Comparison of ENCODE assay signal across 17 cellular contexts in genomic region chr2:241285596-241285995, GRCh38. TPM values are rescaled to one million over a fixed set of nuclear protein-coding genes. Genes with fewer than 3 reads are reported as not detected.
A peak's percentile ranks its signal among the peaks of the same experiment; 100 is the strongest.
DNase-seq lines count a peak whose midpoint lies in the region; ATAC-seq, FAIRE-seq and TF ChIP-seq lines count a peak whose summit lies in the region.
"Had no signal": no experiment of that assay in that cellular context is flagged by ENCODE, and none has a peak within 500 bp of the region (broad histone marks: within the 10 kb centered on the region; RNA-seq: fewer than 3 reads in every experiment).

No MANE protein-coding gene starts in this region.

- peaks cover 0 to 4% of the 10 kb centered on the region in 2 experiments; a peak in 2 of 3 replicates for H3K36me3 ChIP-seq in HEK293 (ENCODE audit: control insufficient read depth in 2 of 2, insufficient read depth in 1 of 2, low read length in 2 of 2)
- H3K36me3 ChIP-seq in ascending aorta = peaks cover 5 to 6% of the 10 kb centered on the region in 2 donors
- H3K36me3 ChIP-seq in kidney (ENCODE audit: control insufficient read depth in 1 of 2, insufficient read depth in 2 of 2, low read length in 2 of 2) = no peaks in the 10 kb centered on the region

- H3K27ac ChIP-seq in 22Rv1 = peak overlapping the region; percentile 68
- H3K27ac ChIP-seq in HEK293 (ENCODE audit: extremely low read depth, low read depth, low read length) = no peak overlapping the region
- no peak overlapping the region for H3K27ac ChIP-seq in ascending aorta
- H3K27ac ChIP-seq in kidney (ENCODE audit: low read depth in 2 of 2, low read length in 2 of 2) = no peak overlapping the region
- H3K27ac ChIP-seq: BLaER1, HL-60 had no signal

- no peak overlapping the region for H3K4me3 Mint-ChIP-seq in activated naive CD8-positive, alpha-beta T cell treated with anti-CD3 and anti-CD28 coated beads, Interleukin-2, amount 50 U/mL, for 24 hours
- H3K4me3 Mint-ChIP-seq in progenitor cell of endocrine pancreas (ENCODE audit: low read depth) = peak overlapping the region; percentile 20
- H3K4me3 Mint-ChIP-seq: CD4-positive, alpha-beta T cell had no signal

- H3K9me3 ChIP-seq in HEK293 (ENCODE audit: control insufficient read depth, insufficient read depth, low read depth, low read length) = no peaks in the 10 kb centered on the region
- H3K9me3 ChIP-seq in ascending aorta = no peaks in the 10 kb centered on the region
- no peaks in the 10 kb centered on the region for H3K9me3 ChIP-seq in kidney (ENCODE audit: control insufficient read depth in 1 of 2, low read length in 2 of 2)
- H3K9me3 ChIP-seq: BLaER1 had no signal

- TF ChIP-seq CTCF in 22Rv1 (IDR thresholded peaks at IDR 0.05) = no peak
- TF ChIP-seq CTCF in HEK293 (tag by site-specific recombination; IDR thresholded peaks at IDR 0.05) = no peak
- TF ChIP-seq CTCF in progenitor cell of endocrine pancreas (IDR thresholded peaks at IDR 0.05; ENCODE audit: unreplicated experiment) = no peak
- no peak for TF ChIP-seq CTCF in ascending aorta (IDR thresholded peaks at IDR 0.05)
- no peak for TF ChIP-seq CTCF in kidney (IDR thresholded peaks at IDR 0.05; ENCODE audit: borderline replicate concordance, extremely low read depth, insufficient read depth)

- no peaks in the 10 kb centered on the region for H3K9me3 Mint-ChIP-seq in activated naive CD8-positive, alpha-beta T cell treated with anti-CD3 and anti-CD28 coated beads, Interleukin-2, amount 50 U/mL, for 24 hours
- no peaks in the 10 kb centered on the region for H3K9me3 Mint-ChIP-seq in progenitor cell of endocrine pancreas (ENCODE audit: low read depth)
- H3K9me3 Mint-ChIP-seq: CD4-positive, alpha-beta T cell had no signal

- H3K36me3 Mint-ChIP-seq in activated naive CD8-positive, alpha-beta T cell treated with anti-CD3 and anti-CD28 coated beads, Interleukin-2, amount 50 U/mL, for 24 hours (ENCODE audit: low read depth) = peaks cover 31% of the 10 kb centered on the region
- no peaks in the 10 kb centered on the region for H3K36me3 Mint-ChIP-seq in progenitor cell of endocrine pancreas (ENCODE audit: insufficient read depth)

- DNase-seq in activated naive CD8-positive, alpha-beta T cell treated with anti-CD3 and anti-CD28 coated beads, Interleukin-2, amount 50 U/mL, for 24 hours = no peak
- DNase-seq in progenitor cell of endocrine pancreas (ENCODE audit: low spot score, unreplicated experiment) = no peak
- no peak for DNase-seq in ascending aorta (ENCODE audit: low spot score in 2 of 2)
- DNase-seq in kidney = no peak
- no peak for DNase-seq in nucleus accumbens (lab: John Stamatoyannopoulos, UW)
- DNase-seq: CD4-positive, alpha-beta T cell; GOT3; HCEC 1CT; NCI-H1048; NCI-H1694; NCI-H2029 treated with DMSO at 0.1 percent for 48 hours; NCI-H446 treated with DMSO at 0.1 percent for 48 hours; RPMI8226 had no signal

- ATAC-seq in activated naive CD8-positive, alpha-beta T cell treated with anti-CD3 and anti-CD28 coated beads, Interleukin-2, amount 50 U/mL, for 24 hours = no peak

- no peaks in the 10 kb centered on the region for H3K27me3 ChIP-seq in ascending aorta
- H3K27me3 ChIP-seq: BLaER1 had no signal

- no peaks in the 10 kb centered on the region for H3K4me1 ChIP-seq in HEK293 (ENCODE audit: control insufficient read depth, insufficient read depth, low read length)
- H3K4me1 ChIP-seq in ascending aorta = no peaks in the 10 kb centered on the region
- peaks cover 0 to 5% of the 10 kb centered on the region in 2 donors for H3K4me1 ChIP-seq in kidney (ENCODE audit: control insufficient read depth in 1 of 2, insufficient read depth in 1 of 2, low read depth in 1 of 2, low read length in 2 of 2)

- POLR2A ChIA-PET in HEK293 (lab: Yijun Ruan, JAX) = no interaction called here

- intact Hi-C loops in ascending aorta (cut with DNase I) (no loop called here), kidney (cut with DNase I) (no loop called here)

- FAIRE-seq in kidney (lab: Jason Lieb, UNC) = no peak

- H3K4me3 ChIP-seq in HEK293 (ENCODE audit: low read depth, low read length) = no peak overlapping the region
- no peak overlapping the region for H3K4me3 ChIP-seq in ascending aorta
- no peak overlapping the region for H3K4me3 ChIP-seq in kidney (ENCODE audit: low read length in 2 of 2)
- H3K4me3 ChIP-seq: BLaER1 had no signal

- H3K27me3 Mint-ChIP-seq in activated naive CD8-positive, alpha-beta T cell treated with anti-CD3 and anti-CD28 coated beads, Interleukin-2, amount 50 U/mL, for 24 hours = no peaks in the 10 kb centered on the region
- no peaks in the 10 kb centered on the region for H3K27me3 Mint-ChIP-seq in progenitor cell of endocrine pancreas
- H3K27me3 Mint-ChIP-seq: CD4-positive, alpha-beta T cell had no signal

- peaks cover 27% of the 10 kb centered on the region for H3K4me1 Mint-ChIP-seq in activated naive CD8-positive, alpha-beta T cell treated with anti-CD3 and anti-CD28 coated beads, Interleukin-2, amount 50 U/mL, for 24 hours
- peaks cover 32% of the 10 kb centered on the region for H3K4me1 Mint-ChIP-seq in progenitor cell of endocrine pancreas (ENCODE audit: low read depth)

- no peak overlapping the region for H3K9ac ChIP-seq in kidney (ENCODE audit: low read length in 2 of 2)
- H3K9ac ChIP-seq: BLaER1 had no signal

- peak overlapping the region; percentile 24 for H3K27ac Mint-ChIP-seq in activated naive CD8-positive, alpha-beta T cell treated with anti-CD3 and anti-CD28 coated beads, Interleukin-2, amount 50 U/mL, for 24 hours
- peak overlapping the region; percentile 67 for H3K27ac Mint-ChIP-seq in progenitor cell of endocrine pancreas
- H3K27ac Mint-ChIP-seq: CD4-positive, alpha-beta T cell had no signal

- CTCF ChIA-PET in HEK293 (lab: Yijun Ruan, JAX) = no interaction called here

TF ChIP-seq in HEK293, 187 proteins besides CTCF, POLR2A, EP300 and RAD21:
- TF ChIP-seq, protein P1, sequence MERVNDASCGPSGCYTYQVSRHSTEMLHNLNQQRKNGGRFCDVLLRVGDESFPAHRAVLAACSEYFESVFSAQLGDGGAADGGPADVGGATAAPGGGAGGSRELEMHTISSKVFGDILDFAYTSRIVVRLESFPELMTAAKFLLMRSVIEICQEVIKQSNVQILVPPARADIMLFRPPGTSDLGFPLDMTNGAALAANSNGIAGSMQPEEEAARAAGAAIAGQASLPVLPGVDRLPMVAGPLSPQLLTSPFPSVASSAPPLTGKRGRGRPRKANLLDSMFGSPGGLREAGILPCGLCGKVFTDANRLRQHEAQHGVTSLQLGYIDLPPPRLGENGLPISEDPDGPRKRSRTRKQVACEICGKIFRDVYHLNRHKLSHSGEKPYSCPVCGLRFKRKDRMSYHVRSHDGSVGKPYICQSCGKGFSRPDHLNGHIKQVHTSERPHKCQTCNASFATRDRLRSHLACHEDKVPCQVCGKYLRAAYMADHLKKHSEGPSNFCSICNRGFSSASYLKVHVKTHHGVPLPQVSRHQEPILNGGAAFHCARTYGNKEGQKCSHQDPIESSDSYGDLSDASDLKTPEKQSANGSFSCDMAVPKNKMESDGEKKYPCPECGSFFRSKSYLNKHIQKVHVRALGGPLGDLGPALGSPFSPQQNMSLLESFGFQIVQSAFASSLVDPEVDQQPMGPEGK (tag by site-specific recombination; IDR thresholded peaks at IDR 0.05) = no peak
- TF ChIP-seq, protein P2, sequence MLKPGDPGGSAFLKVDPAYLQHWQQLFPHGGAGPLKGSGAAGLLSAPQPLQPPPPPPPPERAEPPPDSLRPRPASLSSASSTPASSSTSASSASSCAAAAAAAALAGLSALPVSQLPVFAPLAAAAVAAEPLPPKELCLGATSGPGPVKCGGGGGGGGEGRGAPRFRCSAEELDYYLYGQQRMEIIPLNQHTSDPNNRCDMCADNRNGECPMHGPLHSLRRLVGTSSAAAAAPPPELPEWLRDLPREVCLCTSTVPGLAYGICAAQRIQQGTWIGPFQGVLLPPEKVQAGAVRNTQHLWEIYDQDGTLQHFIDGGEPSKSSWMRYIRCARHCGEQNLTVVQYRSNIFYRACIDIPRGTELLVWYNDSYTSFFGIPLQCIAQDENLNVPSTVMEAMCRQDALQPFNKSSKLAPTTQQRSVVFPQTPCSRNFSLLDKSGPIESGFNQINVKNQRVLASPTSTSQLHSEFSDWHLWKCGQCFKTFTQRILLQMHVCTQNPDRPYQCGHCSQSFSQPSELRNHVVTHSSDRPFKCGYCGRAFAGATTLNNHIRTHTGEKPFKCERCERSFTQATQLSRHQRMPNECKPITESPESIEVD (tag by site-specific recombination; IDR thresholded peaks at IDR 0.05) = peak; percentile 22; the same call in 1 of the 2 replicates

RNA-seq across cellular contexts. Expression of gene HDLBP, which starts 29.9 kb away (rescaled TPM):
- 388 and 399 TPM in 2 replicates for total RNA-seq in progenitor cell of endocrine pancreas
- total RNA-seq in ascending aorta = 308 TPM
- 356 TPM for total RNA-seq in kidney
- 256 TPM for polyA plus RNA-seq in kidney (ENCODE audit: insufficient read depth, low read depth, low replicate concordance)

RNA-seq across cellular contexts. Expression of gene SEPTIN2, which starts 30.1 kb away (rescaled TPM):
- total RNA-seq in progenitor cell of endocrine pancreas (445 and 460 TPM in 2 replicates), ascending aorta (248 TPM), kidney (435 TPM)
- 187 TPM for polyA plus RNA-seq in kidney (ENCODE audit: insufficient read depth, low read depth, low replicate concordance)
